ENCODE assay signal across 26 cellular contexts in genomic region chr14:65344011-65344410, GRCh38.
DNase-seq lines count a peak whose midpoint lies in the region; ATAC-seq, FAIRE-seq and TF ChIP-seq lines count a peak whose summit lies in the region.
"Had no signal": no experiment of that assay in that cellular context is flagged by ENCODE, and none has a peak within 500 bp of the region (broad histone marks: within the 10 kb centered on the region; RNA-seq: fewer than 3 reads in every experiment).

No MANE protein-coding gene starts in this region.

- ATAC-seq in HepG2: no peak
- ATAC-seq in right lobe of liver: no peak
- no peak for ATAC-seq in natural killer cell treated with Interleukin-12 subunit alpha and Interleukin-12 subunit beta and Interleukin-15 and Interleukin-18, amount 100 ng/mL, for 72 hours
- ATAC-seq: GM23338, Right ventricle myocardium inferior, SK-N-SH treated with all-trans-retinoic acid at 6 μM for 48 hours had no signal

- TF ChIP-seq POLR2A in HepG2 (IDR thresholded peaks at IDR 0.05; ENCODE audit: insufficient read depth in 1 of 2, low read depth in 2 of 2, low read length in 2 of 2) (no peak), right lobe of liver (IDR thresholded peaks at IDR 0.05) (no peak), H54 (IDR thresholded peaks at IDR 0.05; ENCODE audit: low read depth, low read length) (no peak)

- no peak overlapping the region for H3K27ac Mint-ChIP-seq in natural killer cell treated with Interleukin-12 subunit alpha and Interleukin-12 subunit beta and Interleukin-15 and Interleukin-18, amount 100 ng/mL, for 72 hours
- H3K27ac Mint-ChIP-seq: GM23338 had no signal

- peaks cover 0 to 6% of the 10 kb centered on the region in 2 donors for H3K4me1 Mint-ChIP-seq in natural killer cell treated with Interleukin-12 subunit alpha and Interleukin-12 subunit beta and Interleukin-15 and Interleukin-18, amount 100 ng/mL, for 72 hours (ENCODE audit: low read depth in 2 of 2)

- TF ChIP-seq RAD21 in HepG2 (CRISPR knock-in tag; IDR thresholded peaks at IDR 0.05): no peak

- TF ChIP-seq CTCF in HepG2 (CRISPR knock-in tag; IDR thresholded peaks at IDR 0.05): no peak
- TF ChIP-seq CTCF in right lobe of liver (IDR thresholded peaks at IDR 0.05): no peak

- no peaks in the 10 kb centered on the region for H3K79me2 ChIP-seq in HepG2 (ENCODE audit: insufficient read depth, low read length)

- 7% methylated on average over 5 of the region's 5 CpGs for WGBS in HepG2 (ENCODE audit: low lambda C conversion rate)
- WGBS in right lobe of liver (ENCODE audit: insufficient coverage, low coverage, low lambda C conversion rate, missing lambda C conversion rate): 62% methylated on average over 5 of the region's 5 CpGs

- H3K27ac ChIP-seq in HepG2 (ENCODE audit: extremely low read length, insufficient read depth, low read length) (no peak overlapping the region), right lobe of liver (no peak overlapping the region)
- H3K27ac ChIP-seq: HL-60, Peyer's patch, SJCRH30 had no signal

- no peaks in the 10 kb centered on the region for H4K20me1 ChIP-seq in HepG2 (ENCODE audit: insufficient read depth, low read length)

- peaks cover 10% of the 10 kb centered on the region for H3K4me1 ChIP-seq in HepG2 (ENCODE audit: insufficient read depth, low read length)
- H3K4me1 ChIP-seq in right lobe of liver: no peaks in the 10 kb centered on the region
- H3K4me1 ChIP-seq: BE2C, HAP-1, SJCRH30 had no signal

- H3K9me3 Mint-ChIP-seq in natural killer cell treated with Interleukin-12 subunit alpha and Interleukin-12 subunit beta and Interleukin-15 and Interleukin-18, amount 100 ng/mL, for 72 hours: no peaks in the 10 kb centered on the region
- H3K9me3 Mint-ChIP-seq: GM23338 had no signal

- H3K36me3 Mint-ChIP-seq in natural killer cell treated with Interleukin-12 subunit alpha and Interleukin-12 subunit beta and Interleukin-15 and Interleukin-18, amount 100 ng/mL, for 72 hours: peaks cover 6% of the 10 kb centered on the region
- H3K36me3 Mint-ChIP-seq: CD14-positive monocyte had no signal

- H3K27me3 Mint-ChIP-seq in natural killer cell treated with Interleukin-12 subunit alpha and Interleukin-12 subunit beta and Interleukin-15 and Interleukin-18, amount 100 ng/mL, for 72 hours: peaks cover 2 to 8% of the 10 kb centered on the region in 2 donors

- FAIRE-seq in HepG2 (lab: Jason Lieb, UNC): no peak
- FAIRE-seq in RCC 7860 (lab: Jason Lieb, UNC): no peak
- FAIRE-seq in H54 (lab: Jason Lieb, UNC): no peak

- intact Hi-C loops in HepG2 (cut with micrococcal nuclease; ENCODE audit: unreplicated experiment) (no loop called here), right lobe of liver (cut with DNase I) (no loop called here)

- no peak overlapping the region for H3K9ac ChIP-seq in HepG2 (ENCODE audit: insufficient read depth, low read depth, low read length)

- POLR2A ChIA-PET in HepG2 (lab: Yijun Ruan, JAX): no interaction called here

- H3K36me3 ChIP-seq in HepG2 (replicated peaks in 1 of 2; ENCODE audit: control insufficient read depth in 1 of 2, insufficient read depth in 2 of 2, low read length in 2 of 2) (no peaks in the 10 kb centered on the region), right lobe of liver (no peaks in the 10 kb centered on the region)
- H3K36me3 ChIP-seq: BE2C, HAP-1, MG63, Peyer's patch, SJCRH30 had no signal

- CTCF ChIA-PET in HepG2 (lab: Yijun Ruan, JAX; ENCODE audit: low intra/inter-chr PET ratio, low total read pairs): no interaction called here

- DNase-seq in HepG2 (ENCODE audit: low spot score) (no peak), right lobe of liver (no peak), RCC 7860 (ENCODE audit: low spot score) (peak; percentile 3), glomerular visceral epithelial cell (ENCODE audit: extremely low spot score) (peak; percentile 25), renal cortical epithelial cell (ENCODE audit: low read depth) (peak; percentile 91), H54 (ENCODE audit: insufficient read length, low spot score) (no peak), midbrain (lab: John Stamatoyannopoulos, UW) (no peak)
- no peak for DNase-seq in natural killer cell treated with Interleukin-12 subunit alpha and Interleukin-12 subunit beta and Interleukin-15 and Interleukin-18, amount 100 ng/mL, for 72 hours (ENCODE audit: low spot score)
- DNase-seq: 8988T, ACHN, BE2C, DMS153, DND-41, Kasumi-1, MG63, NCI-H2029, NCI-H2227 treated with DMSO at 0.1 percent for 48 hours, NCI-H69, Peyer's patch, SJCRH30 had no signal

- no TSS peak for BruUV-seq in HepG2 (replicated peaks; lab: Mats Ljungman, UMichigan)

- no peak overlapping the region for H3K4me3 ChIP-seq in HepG2 (replicated peaks in 1 of 3; ENCODE audit: insufficient read depth in 1 of 3, low read depth in 2 of 3, low read length in 3 of 3)
- H3K4me3 ChIP-seq in right lobe of liver: no peak overlapping the region
- H3K4me3 ChIP-seq: GM23338, HAP-1, MG63, Peyer's patch, SJCRH30 had no signal

- H3K27me3 ChIP-seq in HepG2 (ENCODE audit: control insufficient read depth in 1 of 2, insufficient read depth in 2 of 2, low read length in 2 of 2): no peaks in the 10 kb centered on the region
- no peaks in the 10 kb centered on the region for H3K27me3 ChIP-seq in right lobe of liver
- H3K27me3 ChIP-seq: BE2C, MG63, Peyer's patch, SJCRH30 had no signal

- TF ChIP-seq EP300 in HepG2 (IDR thresholded peaks at IDR 0.05; ENCODE audit: low read depth in 2 of 2, low read length in 2 of 2) (no peak), HepG2 (CRISPR knock-in tag; IDR thresholded peaks at IDR 0.05; ENCODE audit: borderline replicate concordance) (no peak)

- H2AFZ ChIP-seq in HepG2 (ENCODE audit: low read length): no peak overlapping the region
- H2AFZ ChIP-seq: GM23338 had no signal

- H3K9me3 ChIP-seq in HepG2 (ENCODE audit: low read length): no peaks in the 10 kb centered on the region
- no peaks in the 10 kb centered on the region for H3K9me3 ChIP-seq in right lobe of liver
- H3K9me3 ChIP-seq: BE2C, HAP-1, MG63, Peyer's patch, SJCRH30 had no signal

- H3K4me2 ChIP-seq in HepG2 (ENCODE audit: low read depth, low read length): no peak overlapping the region
- H3K4me2 ChIP-seq: GM23338 had no signal

- in situ Hi-C loops in HepG2 (cut with HindIII; ENCODE audit: extremely low pct_ligation_motif_present, low pct_unique_long_range_greater_than_20kb): no loop called here

- no peak overlapping the region for H3K4me3 Mint-ChIP-seq in natural killer cell treated with Interleukin-12 subunit alpha and Interleukin-12 subunit beta and Interleukin-15 and Interleukin-18, amount 100 ng/mL, for 72 hours
- H3K4me3 Mint-ChIP-seq: CD14-positive monocyte, GM23338 had no signal

TF ChIP-seq in HepG2, 621 proteins besides CTCF, POLR2A, EP300 and RAD21:
- TF ChIP-seq CREB1 (IDR thresholded peaks at IDR 0.05) (0 out of 2 replicates have a peak, but pooled peaks have one; percentile 18), CREB1 (CRISPR knock-in tag; IDR thresholded peaks at IDR 0.05) (no peak), ATF7 (IDR thresholded peaks at IDR 0.05) (peak; percentile 86), ATF7 (CRISPR knock-in tag; IDR thresholded peaks at IDR 0.05) (no peak), POLR2AphosphoS5 (IDR thresholded peaks at IDR 0.05; ENCODE audit: low read depth, low read length) (no peak), ZNF703 (CRISPR knock-in tag; IDR thresholded peaks at IDR 0.05; ENCODE audit: borderline replicate concordance) (no peak), RELA (CRISPR knock-in tag; IDR thresholded peaks at IDR 0.05) (no peak), SOX6 (IDR thresholded peaks at IDR 0.05) (no peak), SOX6 (CRISPR knock-in tag; IDR thresholded peaks at IDR 0.05) (no peak), ZNF629 (CRISPR knock-in tag; conservative IDR thresholded peaks at IDR 0.05) (no peak)

Comparison
In these comparisons a context has a peak if more than half of its experiments do, and no peak if none do; other contexts are left out.
1. DNase-seq: peak in RCC 7860 (single experiment), glomerular visceral epithelial cell (single experiment) and renal cortical epithelial cell (single experiment); none in HepG2 (single experiment), right lobe of liver (0 of 3), H54 (single experiment), midbrain (single experiment) and natural killer cell treated with Interleukin-12 subunit alpha and Interleukin-12 subunit beta and Interleukin-15 and Interleukin-18, amount 100 ng/mL, for 72 hours (single experiment).